In genomic region chr18:79425573-79425895, GRCh38 we compare ENCODE assay signal across 27 cellular contexts. TPM values are rescaled to one million over a fixed set of nuclear protein-coding genes. Genes with fewer than 3 reads are reported as not detected.
DNase-seq lines count a peak whose midpoint lies in the region; ATAC-seq and TF ChIP-seq lines count a peak whose summit lies in the region.
"Had no signal": no experiment of that assay in that cellular context is flagged by ENCODE, and none has a peak within 500 bp of the region (broad histone marks: within the 10 kb centered on the region; RNA-seq: fewer than 3 reads in every experiment).

No MANE protein-coding gene starts in this region.

- no peak overlapping the region for H3K4me3 ChIP-seq in MM.1S (ENCODE audit: low read length)
- H3K4me3 ChIP-seq: A549, cardiac muscle cell, K562, left lung, MG63, mucosa of descending colon, SJSA1, spleen, stomach had no signal

- no peak for ATAC-seq in activated T-cell treated with anti-CD3 and anti-CD28 coated beads, Interleukin-2, amount 50 U/mL, for 4 hours
- ATAC-seq in T-helper 17 cell (no peak), HG03175 (IDR thresholded peaks at IDR 0.05; ENCODE audit: unreplicated experiment) (no peak), natural killer cell (no peak)
- no peak for ATAC-seq in stimulated activated effector memory CD8-positive, alpha-beta T cell treated with anti-CD3 and anti-CD28 coated beads, Interleukin-12 subunit alpha, Interleukin-12 subunit beta, amount 100 ng/mL, for 72 hours
- ATAC-seq: A549; activated CD8-positive, alpha-beta memory T cell treated with anti-CD3 and anti-CD28 coated beads, Interleukin-2, amount 10 ng/mL, durations not matched to agents 7 days and 5 days; K562; left lung; mucosa of descending colon had no signal

- no peak overlapping the region for H3K4me3 Mint-ChIP-seq in activated T-cell treated with anti-CD3 and anti-CD28 coated beads, Interleukin-2, amount 50 U/mL, for 24 hours
- no peak overlapping the region for H3K4me3 Mint-ChIP-seq in activated T-cell treated with anti-CD3 and anti-CD28 coated beads, Interleukin-2, amount 50 U/mL, for 4 hours
- H3K4me3 Mint-ChIP-seq in T-helper 17 cell: peak overlapping the region; percentile 19
- H3K4me3 Mint-ChIP-seq in glutamatergic neuron (ENCODE audit: unreplicated experiment): no peak overlapping the region
- H3K4me3 Mint-ChIP-seq in stimulated activated effector memory CD8-positive, alpha-beta T cell treated with anti-CD3 and anti-CD28 coated beads, Interleukin-12 subunit alpha, Interleukin-12 subunit beta, amount 100 ng/mL, for 72 hours: no peak overlapping the region
- H3K4me3 Mint-ChIP-seq in natural killer cell: no peak overlapping the region
- H3K4me3 Mint-ChIP-seq: activated CD4-positive, alpha-beta T cell treated with anti-CD3 and anti-CD28 coated beads, Interleukin-2, amount 10 ng/mL, durations not matched to agents 24 days and 14 days; activated CD8-positive, alpha-beta memory T cell treated with anti-CD3 and anti-CD28 coated beads, Interleukin-2, amount 10 ng/mL, durations not matched to agents 7 days and 5 days; T-helper 1 cell treated with Interleukin-12 subunit alpha and Interleukin-12 subunit beta and Interleukin-4 antibody, amounts not matched to agents 30 μg/mL and 1 μg/mL, for 36 hours had no signal

- H3K27me3 ChIP-seq in MM.1S (replicated peaks; ENCODE audit: insufficient read depth, low read length): no peaks in the 10 kb centered on the region
- H3K27me3 ChIP-seq: cardiac muscle cell, left lung, MG63, SJSA1, spleen, stomach had no signal

- no peaks in the 10 kb centered on the region for H3K27me3 Mint-ChIP-seq in activated T-cell treated with anti-CD3 and anti-CD28 coated beads, Interleukin-2, amount 50 U/mL, for 24 hours
- H3K27me3 Mint-ChIP-seq in activated T-cell treated with anti-CD3 and anti-CD28 coated beads, Interleukin-2, amount 50 U/mL, for 4 hours (ENCODE audit: low read depth): no peaks in the 10 kb centered on the region
- no peaks in the 10 kb centered on the region for H3K27me3 Mint-ChIP-seq in T-helper 17 cell
- peaks cover 9% of the 10 kb centered on the region for H3K27me3 Mint-ChIP-seq in glutamatergic neuron (ENCODE audit: unreplicated experiment)
- no peaks in the 10 kb centered on the region for H3K27me3 Mint-ChIP-seq in natural killer cell (ENCODE audit: low read depth in 2 of 2)
- H3K27me3 Mint-ChIP-seq: activated CD4-positive, alpha-beta T cell treated with anti-CD3 and anti-CD28 coated beads, Interleukin-2, amount 10 ng/mL, durations not matched to agents 24 days and 14 days; activated CD8-positive, alpha-beta memory T cell treated with anti-CD3 and anti-CD28 coated beads, Interleukin-2, amount 10 ng/mL, durations not matched to agents 7 days and 5 days had no signal

- H4K20me1 ChIP-seq in MM.1S (ENCODE audit: insufficient read depth, low read length): no peaks in the 10 kb centered on the region

- DNase-seq in activated T-cell treated with anti-CD3 and anti-CD28 coated beads, Interleukin-2, amount 50 U/mL, for 24 hours: no peak
- DNase-seq in activated T-cell treated with anti-CD3 and anti-CD28 coated beads, Interleukin-2, amount 50 U/mL, for 4 hours: no peak
- DNase-seq in T-helper 17 cell: no peak
- DNase-seq in glutamatergic neuron: no peak
- DNase-seq in stimulated activated effector memory CD8-positive, alpha-beta T cell treated with anti-CD3 and anti-CD28 coated beads, Interleukin-12 subunit alpha, Interleukin-12 subunit beta, amount 100 ng/mL, for 72 hours (ENCODE audit: low spot score in 2 of 2): no peak
- DNase-seq in natural killer cell: no peak
- DNase-seq in MM.1S: no peak
- DNase-seq: activated CD4-positive, alpha-beta T cell treated with anti-CD3 and anti-CD28 coated beads, Interleukin-2, amount 10 ng/mL, durations not matched to agents 24 days and 14 days; activated CD8-positive, alpha-beta memory T cell treated with anti-CD3 and anti-CD28 coated beads, Interleukin-2, amount 10 ng/mL, durations not matched to agents 7 days and 5 days; dermis blood vessel endothelial cell; MG63; mucosa of descending colon; NCI-H1436 treated with DMSO at 0.1 percent for 48 hours; NCI-H526 treated with DMSO at 0.1 percent for 48 hours; nucleus accumbens; stimulated activated CD4-positive, alpha-beta T cell treated with anti-CD3 and anti-CD28 coated beads, Interleukin-4, amount 100 ng/mL, for 1 hour; stomach; trophoblast cell had no signal

- no peaks in the 10 kb centered on the region for H3K79me2 ChIP-seq in MM.1S (ENCODE audit: low read length)

- no peaks in the 10 kb centered on the region for H3K9me2 ChIP-seq in MM.1S (replicated peaks; ENCODE audit: insufficient read depth, low read length)

- H3F3A ChIP-seq in MM.1S (ENCODE audit: insufficient read depth, low read length): no peaks in the 10 kb centered on the region

- H3K36me3 ChIP-seq in MM.1S (replicated peaks; ENCODE audit: insufficient read depth, low read length): no peaks in the 10 kb centered on the region
- H3K36me3 ChIP-seq: cardiac muscle cell, MG63, SJSA1 had no signal

- peaks cover 44% of the 10 kb centered on the region for H3K4me1 Mint-ChIP-seq in activated T-cell treated with anti-CD3 and anti-CD28 coated beads, Interleukin-2, amount 50 U/mL, for 24 hours (ENCODE audit: low read depth)
- peaks cover 23% of the 10 kb centered on the region for H3K4me1 Mint-ChIP-seq in activated T-cell treated with anti-CD3 and anti-CD28 coated beads, Interleukin-2, amount 50 U/mL, for 4 hours (ENCODE audit: low read depth)
- H3K4me1 Mint-ChIP-seq in T-helper 17 cell (peaks cover 30% of the 10 kb centered on the region), glutamatergic neuron (ENCODE audit: low read depth, unreplicated experiment) (peaks cover 22% of the 10 kb centered on the region), natural killer cell (peaks cover 35 to 43% of the 10 kb centered on the region in 2 donors)
- peaks cover 22% of the 10 kb centered on the region for H3K4me1 Mint-ChIP-seq in stimulated activated effector memory CD8-positive, alpha-beta T cell treated with anti-CD3 and anti-CD28 coated beads, Interleukin-12 subunit alpha, Interleukin-12 subunit beta, amount 100 ng/mL, for 72 hours

- peak overlapping the region; percentile 79 for H3K27ac Mint-ChIP-seq in activated T-cell treated with anti-CD3 and anti-CD28 coated beads, Interleukin-2, amount 50 U/mL, for 24 hours
- H3K27ac Mint-ChIP-seq in T-helper 17 cell (peak overlapping the region; percentile 91), glutamatergic neuron (ENCODE audit: unreplicated experiment) (peak overlapping the region; percentile 52), natural killer cell (peak overlapping the region in 1 of 2 donors; percentile 51)
- peak overlapping the region; percentile 85 for H3K27ac Mint-ChIP-seq in stimulated activated effector memory CD8-positive, alpha-beta T cell treated with anti-CD3 and anti-CD28 coated beads, Interleukin-12 subunit alpha, Interleukin-12 subunit beta, amount 100 ng/mL, for 72 hours
- H3K27ac Mint-ChIP-seq: activated CD8-positive, alpha-beta memory T cell treated with anti-CD3 and anti-CD28 coated beads, Interleukin-2, amount 10 ng/mL, durations not matched to agents 7 days and 5 days had no signal

- H3K4me2 ChIP-seq in MM.1S (ENCODE audit: low read depth, low read length): no peak overlapping the region
- H3K4me2 ChIP-seq: A549 had no signal

- intact Hi-C loops in natural killer cell (cut with micrococcal nuclease): no loop called here

- H3K9me3 ChIP-seq in T-helper 17 cell (ENCODE audit: control insufficient read depth, low read length, poor library complexity, severe bottlenecking) (no peaks in the 10 kb centered on the region), MM.1S (replicated peaks; ENCODE audit: insufficient read depth, low read length) (no peaks in the 10 kb centered on the region)
- H3K9me3 ChIP-seq: A549, left lung, MG63, mucosa of descending colon, SJSA1, spleen, stomach had no signal

- H3K9ac ChIP-seq in MM.1S (ENCODE audit: low read length): no peak overlapping the region

- no peak overlapping the region for H2AFZ ChIP-seq in MM.1S (ENCODE audit: low read length)

- H3K36me3 Mint-ChIP-seq in activated T-cell treated with anti-CD3 and anti-CD28 coated beads, Interleukin-2, amount 50 U/mL, for 24 hours (ENCODE audit: low read depth): peaks cover 82% of the 10 kb centered on the region
- peaks cover 13% of the 10 kb centered on the region for H3K36me3 Mint-ChIP-seq in activated T-cell treated with anti-CD3 and anti-CD28 coated beads, Interleukin-2, amount 50 U/mL, for 4 hours (ENCODE audit: insufficient read depth)
- H3K36me3 Mint-ChIP-seq in T-helper 17 cell (ENCODE audit: low read depth) (peaks cover 7% of the 10 kb centered on the region), glutamatergic neuron (ENCODE audit: unreplicated experiment) (peaks cover 11% of the 10 kb centered on the region), natural killer cell (no peaks in the 10 kb centered on the region)
- peaks cover 75% of the 10 kb centered on the region for H3K36me3 Mint-ChIP-seq in stimulated activated effector memory CD8-positive, alpha-beta T cell treated with anti-CD3 and anti-CD28 coated beads, Interleukin-12 subunit alpha, Interleukin-12 subunit beta, amount 100 ng/mL, for 72 hours
- H3K36me3 Mint-ChIP-seq: activated CD8-positive, alpha-beta memory T cell treated with anti-CD3 and anti-CD28 coated beads, Interleukin-2, amount 10 ng/mL, durations not matched to agents 7 days and 5 days had no signal

- no peaks in the 10 kb centered on the region for H3K4me1 ChIP-seq in MM.1S (ENCODE audit: low read length)
- H3K4me1 ChIP-seq: A549, SJSA1 had no signal

- TF ChIP-seq CTCF in glutamatergic neuron (IDR thresholded peaks at IDR 0.05; ENCODE audit: partially characterized antibody, unreplicated experiment) (no peak), natural killer cell (IDR thresholded peaks at IDR 0.05) (no peak), MM.1S (IDR thresholded peaks at IDR 0.05; ENCODE audit: low read length) (no peak)

- H3K27ac ChIP-seq in MM.1S (ENCODE audit: low read length): no peak overlapping the region
- H3K27ac ChIP-seq: A549, cardiac muscle cell, epithelial cell of prostate, left lung, SJSA1, spleen, stomach had no signal

- no peaks in the 10 kb centered on the region for H3K9me3 Mint-ChIP-seq in activated T-cell treated with anti-CD3 and anti-CD28 coated beads, Interleukin-2, amount 50 U/mL, for 24 hours
- no peaks in the 10 kb centered on the region for H3K9me3 Mint-ChIP-seq in activated T-cell treated with anti-CD3 and anti-CD28 coated beads, Interleukin-2, amount 50 U/mL, for 4 hours
- peaks cover 6% of the 10 kb centered on the region for H3K9me3 Mint-ChIP-seq in glutamatergic neuron (ENCODE audit: unreplicated experiment)
- no peaks in the 10 kb centered on the region for H3K9me3 Mint-ChIP-seq in stimulated activated effector memory CD8-positive, alpha-beta T cell treated with anti-CD3 and anti-CD28 coated beads, Interleukin-12 subunit alpha, Interleukin-12 subunit beta, amount 100 ng/mL, for 72 hours
- no peaks in the 10 kb centered on the region for H3K9me3 Mint-ChIP-seq in natural killer cell
- H3K9me3 Mint-ChIP-seq: activated CD4-positive, alpha-beta T cell treated with anti-CD3 and anti-CD28 coated beads, Interleukin-2, amount 10 ng/mL, durations not matched to agents 24 days and 14 days; T-helper 1 cell treated with Interleukin-12 subunit alpha and Interleukin-12 subunit beta and Interleukin-4 antibody, amounts not matched to agents 30 μg/mL and 1 μg/mL, for 36 hours had no signal

RNA-seq across cellular contexts. Expression of gene NFATC1, which starts 29.8 kb away (rescaled TPM):
- total RNA-seq in activated T-cell treated with anti-CD3 and anti-CD28 coated beads, Interleukin-2, amount 50 U/mL, for 4 hours: 10 to 100 TPM; 62.7 to 80.8 (median 75.2) TPM
- total RNA-seq in T-helper 17 cell: 10 to 100 TPM; 73.4 to 77.8 TPM
- total RNA-seq in glutamatergic neuron (ENCODE audit: unreplicated experiment): 5.3 TPM
- 10 to 100 TPM; 35.8 to 47.4 (median 37.1) TPM for total RNA-seq in natural killer cell
